11 cellular contexts compared by ENCODE assay signal in genomic region chr4:168478868-168479267, GRCh38. TPM values are rescaled to one million over a fixed set of nuclear protein-coding genes. Genes with fewer than 3 reads are reported as not detected.
A peak's percentile ranks its signal among the peaks of the same experiment; 100 is the strongest.
DNase-seq lines count a peak whose midpoint lies in the region; ATAC-seq and TF ChIP-seq lines count a peak whose summit lies in the region.
"Had no signal": no experiment of that assay in that cellular context is flagged by ENCODE, and none has a peak within 500 bp of the region (broad histone marks: within the 10 kb centered on the region; RNA-seq: fewer than 3 reads in every experiment).

No MANE protein-coding gene starts in this region.

- H3K4me1 ChIP-seq in left ventricle myocardium inferior (peaks cover 55% of the 10 kb centered on the region), muscle layer of duodenum (ENCODE audit: control insufficient read depth in 1 of 2, insufficient read depth in 2 of 2, low read length in 2 of 2) (peaks cover 5 to 8% of the 10 kb centered on the region in 2 donors), vagina (peaks cover 23% of the 10 kb centered on the region)

- H3K4me3 Mint-ChIP-seq in activated T-helper 1 cell treated with anti-CD3 and anti-CD28 coated beads, Interleukin-12 subunit alpha, Interleukin-12 subunit beta, Interleukin-2, Interleukin-4 antibody, amounts not matched to agents 30 ng/mL and 10 ng/mL and 1 ng/mL, durations not matched to agents 14 hours and 24 hours and 36 hours: peak overlapping the region; percentile 89

- H3K9me3 ChIP-seq in left ventricle myocardium inferior (replicated peaks): no peaks in the 10 kb centered on the region
- H3K9me3 ChIP-seq in muscle layer of duodenum (ENCODE audit: control insufficient read depth in 1 of 2, low read length in 2 of 2): no peaks in the 10 kb centered on the region
- H3K9me3 ChIP-seq in vagina: no peaks in the 10 kb centered on the region

- H3K27me3 ChIP-seq in left ventricle myocardium inferior (ENCODE audit: low read depth): no peaks in the 10 kb centered on the region
- no peaks in the 10 kb centered on the region for H3K27me3 ChIP-seq in muscle layer of duodenum (ENCODE audit: low read depth, low read length)
- H3K27me3 ChIP-seq in vagina: no peaks in the 10 kb centered on the region

- intact Hi-C loops in left ventricle myocardium inferior (cut with micrococcal nuclease): no loop called here
- intact Hi-C loops in left cardiac atrium (cut with DNase I): no loop called here
- intact Hi-C loops in activated T-helper 1 cell treated with anti-CD3 and anti-CD28 coated beads, Interleukin-12 subunit alpha, Interleukin-12 subunit beta, Interleukin-2, Interleukin-4 antibody, amounts not matched to agents 30 ng/mL and 10 ng/mL and 1 ng/mL, durations not matched to agents 14 hours and 24 hours and 36 hours (cut with micrococcal nuclease): loop anchor here (2.0 kb wide), 1 partner anchor 14 kb away; no protein-coding TSS in a partner anchor
- intact Hi-C loops in vagina (cut with DNase I): no loop called here

- TF ChIP-seq CTCF in left ventricle myocardium inferior (IDR thresholded peaks at IDR 0.05; ENCODE audit: borderline replicate concordance): no peak
- TF ChIP-seq CTCF in vagina (IDR thresholded peaks at IDR 0.05): no peak

- H3K27ac ChIP-seq in left ventricle myocardium inferior (replicated peaks) (peak overlapping the region; percentile 93), muscle layer of duodenum (ENCODE audit: low read length) (no peak overlapping the region), vagina (no peak overlapping the region)

- peaks cover 19% of the 10 kb centered on the region for H3K36me3 Mint-ChIP-seq in activated T-helper 1 cell treated with anti-CD3 and anti-CD28 coated beads, Interleukin-12 subunit alpha, Interleukin-12 subunit beta, Interleukin-2, Interleukin-4 antibody, amounts not matched to agents 30 ng/mL and 10 ng/mL and 1 ng/mL, durations not matched to agents 14 hours and 24 hours and 36 hours (ENCODE audit: low read depth)

- DNase-seq in left ventricle myocardium inferior (no peak), left cardiac atrium (no peak), NCI-H2171 treated with DMSO at 0.1 percent for 48 hours (lab: John Stamatoyannopoulos, UW) (no peak), A172 (ENCODE audit: low spot score) (no peak), vagina (ENCODE audit: extremely low spot score in 2 of 2) (no peak)
- DNase-seq in activated T-helper 1 cell treated with anti-CD3 and anti-CD28 coated beads, Interleukin-12 subunit alpha, Interleukin-12 subunit beta, Interleukin-2, Interleukin-4 antibody, amounts not matched to agents 30 ng/mL and 10 ng/mL and 1 ng/mL, durations not matched to agents 14 hours and 24 hours and 36 hours (ENCODE audit: low spot score): no peak
- DNase-seq: cerebellar nuclear complex, GF-D8, NCI-H2227 treated with DMSO at 0.1 percent for 48 hours had no signal

- H3K4me1 Mint-ChIP-seq in activated T-helper 1 cell treated with anti-CD3 and anti-CD28 coated beads, Interleukin-12 subunit alpha, Interleukin-12 subunit beta, Interleukin-2, Interleukin-4 antibody, amounts not matched to agents 30 ng/mL and 10 ng/mL and 1 ng/mL, durations not matched to agents 14 hours and 24 hours and 36 hours (ENCODE audit: low read depth): peaks cover 76% of the 10 kb centered on the region

- H3K27me3 Mint-ChIP-seq in activated T-helper 1 cell treated with anti-CD3 and anti-CD28 coated beads, Interleukin-12 subunit alpha, Interleukin-12 subunit beta, Interleukin-2, Interleukin-4 antibody, amounts not matched to agents 30 ng/mL and 10 ng/mL and 1 ng/mL, durations not matched to agents 14 hours and 24 hours and 36 hours (ENCODE audit: insufficient read depth): peaks cover 2% of the 10 kb centered on the region

- H3K36me3 ChIP-seq in left ventricle myocardium inferior (no peaks in the 10 kb centered on the region), muscle layer of duodenum (ENCODE audit: control insufficient read depth in 1 of 2, insufficient read depth in 2 of 2, low read length in 2 of 2) (peaks cover 0 to 9% of the 10 kb centered on the region in 2 donors), vagina (no peaks in the 10 kb centered on the region)

- ATAC-seq in left cardiac atrium (no peak), GM21825 (IDR thresholded peaks at IDR 0.05; ENCODE audit: unreplicated experiment) (no peak)

- no peaks in the 10 kb centered on the region for H3K9me3 Mint-ChIP-seq in activated T-helper 1 cell treated with anti-CD3 and anti-CD28 coated beads, Interleukin-12 subunit alpha, Interleukin-12 subunit beta, Interleukin-2, Interleukin-4 antibody, amounts not matched to agents 30 ng/mL and 10 ng/mL and 1 ng/mL, durations not matched to agents 14 hours and 24 hours and 36 hours

- peak overlapping the region; percentile 47 for H3K27ac Mint-ChIP-seq in activated T-helper 1 cell treated with anti-CD3 and anti-CD28 coated beads, Interleukin-12 subunit alpha, Interleukin-12 subunit beta, Interleukin-2, Interleukin-4 antibody, amounts not matched to agents 30 ng/mL and 10 ng/mL and 1 ng/mL, durations not matched to agents 14 hours and 24 hours and 36 hours

- H3K4me3 ChIP-seq in left ventricle myocardium inferior: peak overlapping the region; percentile 83
- H3K4me3 ChIP-seq in muscle layer of duodenum (ENCODE audit: low read depth in 1 of 2, low read length in 2 of 2): peak overlapping the region; percentile 4 to 86
- H3K4me3 ChIP-seq in vagina: no peak overlapping the region

- no peak for TF ChIP-seq POLR2A in vagina (IDR thresholded peaks at IDR 0.05)

RNA-seq across cellular contexts. Expression of gene DDX60L, which starts 1.4 kb away (rescaled TPM):
- total RNA-seq in left ventricle myocardium inferior: 11.4 TPM
- total RNA-seq in left cardiac atrium: 10 to 100 TPM; 10.7 to 12.7 TPM
- 5.9 and 6.5 TPM in 2 replicates for total RNA-seq in activated T-helper 1 cell treated with anti-CD3 and anti-CD28 coated beads, Interleukin-12 subunit alpha, Interleukin-12 subunit beta, Interleukin-2, Interleukin-4 antibody, amounts not matched to agents 30 ng/mL and 10 ng/mL and 1 ng/mL, durations not matched to agents 14 hours and 24 hours and 36 hours
- total RNA-seq in A172 (2014; rRNA removed; shearing (Covaris generic)): 11.5 and 13.8 TPM in 2 replicates
- 11.3 TPM for total RNA-seq in vagina

RNA-seq across cellular contexts. Expression of gene PALLD, which starts 18.0 kb away (rescaled TPM):
- total RNA-seq in left ventricle myocardium inferior (871 TPM), left cardiac atrium (100 to 1,000 TPM; 440 to 625 TPM), vagina (229 TPM)
- 22.9 and 24.6 TPM in 2 replicates for total RNA-seq in activated T-helper 1 cell treated with anti-CD3 and anti-CD28 coated beads, Interleukin-12 subunit alpha, Interleukin-12 subunit beta, Interleukin-2, Interleukin-4 antibody, amounts not matched to agents 30 ng/mL and 10 ng/mL and 1 ng/mL, durations not matched to agents 14 hours and 24 hours and 36 hours
- total RNA-seq in A172 (2014; rRNA removed; shearing (Covaris generic)): 17.9 and 26.4 TPM in 2 replicates

Comparison
In these comparisons a context has a peak if more than half of its experiments do, and no peak if none do; other contexts are left out.
1. H3K4me3 ChIP-seq: peak in left ventricle myocardium inferior (single experiment) and muscle layer of duodenum (2 of 2); none in vagina (0 of 2).